ENCODE assay signal across 21 cellular contexts in genomic region chr17:28700830-28701492, GRCh38. TPM values are rescaled to one million over a fixed set of nuclear protein-coding genes. Genes with fewer than 3 reads are reported as not detected.
DNase-seq lines count a peak whose midpoint lies in the region; ATAC-seq, FAIRE-seq and TF ChIP-seq lines count a peak whose summit lies in the region.
"Had no signal": no experiment of that assay in that cellular context is flagged by ENCODE, and none has a peak within 500 bp of the region (broad histone marks: within the 10 kb centered on the region; RNA-seq: fewer than 3 reads in every experiment).

No MANE protein-coding gene starts in this region.

- no peaks in the 10 kb centered on the region for H3K27me3 Mint-ChIP-seq in brain
- H3K27me3 Mint-ChIP-seq in activated CD8-positive, alpha-beta T cell treated with anti-CD3 and anti-CD28 coated beads for 36 hours = no peaks in the 10 kb centered on the region
- H3K27me3 Mint-ChIP-seq: CD8-positive, alpha-beta memory T cell had no signal

- H3K4me3 ChIP-seq in HepG2 (replicated peaks in 1 of 3; ENCODE audit: insufficient read depth in 1 of 3, low read depth in 2 of 3, low read length in 3 of 3) (no peak overlapping the region), right lobe of liver (no peak overlapping the region)
- H3K4me3 ChIP-seq: lower lobe of right lung, stomach had no signal

- peaks cover 19% of the 10 kb centered on the region for H3K4me1 Mint-ChIP-seq in brain
- H3K4me1 Mint-ChIP-seq in activated CD8-positive, alpha-beta T cell treated with anti-CD3 and anti-CD28 coated beads for 36 hours (ENCODE audit: low read depth) = no peaks in the 10 kb centered on the region
- H3K4me1 Mint-ChIP-seq: CD8-positive, alpha-beta memory T cell had no signal

- no peaks in the 10 kb centered on the region for H3K9me3 Mint-ChIP-seq in brain
- no peaks in the 10 kb centered on the region for H3K9me3 Mint-ChIP-seq in activated CD8-positive, alpha-beta T cell treated with anti-CD3 and anti-CD28 coated beads for 36 hours

- H3K9me3 ChIP-seq in HepG2 (ENCODE audit: low read length) (no peaks in the 10 kb centered on the region), right lobe of liver (no peaks in the 10 kb centered on the region)
- H3K9me3 ChIP-seq: lower lobe of right lung, stomach had no signal

- no peak overlapping the region for H3K9ac ChIP-seq in HepG2 (ENCODE audit: insufficient read depth, low read depth, low read length)

- H3K4me2 ChIP-seq in HepG2 (ENCODE audit: low read depth, low read length) = no peak overlapping the region

- 93% methylated on average over 9 of the region's 10 CpGs for WGBS in HepG2 (ENCODE audit: low lambda C conversion rate)
- WGBS in right lobe of liver (ENCODE audit: insufficient coverage, low coverage, low lambda C conversion rate, missing lambda C conversion rate) = 100% methylated on average over 4 of the region's 10 CpGs

- TF ChIP-seq CTCF in HepG2 (CRISPR knock-in tag; IDR thresholded peaks at IDR 0.05) (no peak), right lobe of liver (IDR thresholded peaks at IDR 0.05) (no peak), brain (conservative IDR thresholded peaks at IDR 0.05) (no peak)
- TF ChIP-seq CTCF in activated CD8-positive, alpha-beta T cell treated with anti-CD3 and anti-CD28 coated beads for 36 hours (IDR thresholded peaks at IDR 0.05) = no peak

- CTCF ChIA-PET in HepG2 (lab: Yijun Ruan, JAX; ENCODE audit: low intra/inter-chr PET ratio, low total read pairs) = no interaction called here
- CTCF ChIA-PET in activated CD8-positive, alpha-beta T cell treated with anti-CD3 and anti-CD28 coated beads for 36 hours (lab: Charles Lee) = no interaction called here

- no peaks in the 10 kb centered on the region for H3K79me2 ChIP-seq in HepG2 (ENCODE audit: insufficient read depth, low read length)

- H3K36me3 ChIP-seq in HepG2 (replicated peaks in 1 of 2; ENCODE audit: control insufficient read depth in 1 of 2, insufficient read depth in 2 of 2, low read length in 2 of 2) (peaks cover 32 to 59% of the 10 kb centered on the region in 2 experiments), right lobe of liver (peaks cover 6 to 76% (median 38%) of the 10 kb centered on the region in 4 donors)

- TF ChIP-seq RAD21 in HepG2 (CRISPR knock-in tag; IDR thresholded peaks at IDR 0.05) = no peak

- H3K4me3 Mint-ChIP-seq in brain = no peak overlapping the region
- H3K4me3 Mint-ChIP-seq in activated CD8-positive, alpha-beta T cell treated with anti-CD3 and anti-CD28 coated beads for 36 hours = no peak overlapping the region
- H3K4me3 Mint-ChIP-seq: CD8-positive, alpha-beta memory T cell had no signal

- BruUV-seq in HepG2 (replicated peaks; lab: Mats Ljungman, UMichigan) = no TSS peak

- H2AFZ ChIP-seq in HepG2 (ENCODE audit: low read length) = no peak overlapping the region

- in situ Hi-C loops in HepG2 (cut with HindIII; ENCODE audit: extremely low pct_ligation_motif_present, low pct_unique_long_range_greater_than_20kb) = no loop called here

- H3K27me3 ChIP-seq in HepG2 (ENCODE audit: control insufficient read depth in 1 of 2, insufficient read depth in 2 of 2, low read length in 2 of 2) (no peaks in the 10 kb centered on the region), right lobe of liver (no peaks in the 10 kb centered on the region)
- H3K27me3 ChIP-seq: brain microvascular endothelial cell, stomach had no signal

- H3K27ac ChIP-seq in HepG2 (ENCODE audit: extremely low read length, insufficient read depth, low read length) (peak overlapping the region; percentile 91), right lobe of liver (no peak overlapping the region)
- H3K27ac ChIP-seq: brain microvascular endothelial cell, lower lobe of right lung, stomach had no signal

- TF ChIP-seq POLR2A in HepG2 (IDR thresholded peaks at IDR 0.05; ENCODE audit: insufficient read depth in 1 of 2, low read depth in 2 of 2, low read length in 2 of 2) = no peak
- TF ChIP-seq POLR2A in right lobe of liver (IDR thresholded peaks at IDR 0.05) = no peak

- H3K27ac Mint-ChIP-seq in brain = peak overlapping the region in 3 of 5 experiments; percentile 48 to 93 (median 76)
- no peak overlapping the region for H3K27ac Mint-ChIP-seq in activated CD8-positive, alpha-beta T cell treated with anti-CD3 and anti-CD28 coated beads for 36 hours

- no peak for ATAC-seq in HepG2
- no peak for ATAC-seq in right lobe of liver
- no peak for ATAC-seq in activated CD8-positive, alpha-beta T cell treated with anti-CD3 and anti-CD28 coated beads for 36 hours
- ATAC-seq: lower lobe of right lung, PC-3, SK-N-SH treated with all-trans-retinoic acid at 6 μM for 48 hours had no signal

- intact Hi-C loops in HepG2 (cut with micrococcal nuclease; ENCODE audit: unreplicated experiment) (no loop called here), right lobe of liver (cut with DNase I) (no loop called here)
- intact Hi-C loops in activated CD8-positive, alpha-beta T cell treated with anti-CD3 and anti-CD28 coated beads for 36 hours (cut with micrococcal nuclease) = no loop called here

- peaks cover 79% of the 10 kb centered on the region for H3K4me1 ChIP-seq in HepG2 (ENCODE audit: insufficient read depth, low read length)
- H3K4me1 ChIP-seq in right lobe of liver = peaks cover 0 to 26% (median 8%) of the 10 kb centered on the region in 4 donors
- H3K4me1 ChIP-seq: lower lobe of right lung had no signal

- DNase-seq in HepG2 (ENCODE audit: low spot score) (no peak), right lobe of liver (no peak), NCI-H187 (lab: John Stamatoyannopoulos, UW) (no peak), activated gamma-delta T cell (lab: John Stamatoyannopoulos, UW) (no peak)
- no peak for DNase-seq in activated CD8-positive, alpha-beta T cell treated with anti-CD3 and anti-CD28 coated beads for 36 hours
- DNase-seq: ACHN; activated CD8-positive, alpha-beta memory T cell treated with anti-CD3 and anti-CD28 coated beads, Interleukin-2, amount 50 U/mL, for 4 hours; activated naive CD4-positive, alpha-beta T cell treated with Interleukin-2 at 50 U/mL for 16 hours; brain microvascular endothelial cell; CD8-positive, alpha-beta memory T cell; KG1; lower lobe of right lung; NCI-H526 treated with DMSO at 0.1 percent for 48 hours; PC-3; stimulated activated CD4-positive, alpha-beta T cell treated with anti-CD3 and anti-CD28 coated beads, Interleukin-1b, Interleukin-23, amount 100 ng/mL, for 48 hours; stomach; T1000 had no signal

- TF ChIP-seq EP300 in HepG2 (IDR thresholded peaks at IDR 0.05; ENCODE audit: low read depth in 2 of 2, low read length in 2 of 2) = no peak
- TF ChIP-seq EP300 in HepG2 (CRISPR knock-in tag; IDR thresholded peaks at IDR 0.05; ENCODE audit: borderline replicate concordance) = no peak

- FAIRE-seq in HepG2 (lab: Jason Lieb, UNC) = no peak
- FAIRE-seq: GM18507 had no signal

- H3K36me3 Mint-ChIP-seq in brain = peaks cover 72% of the 10 kb centered on the region
- peaks cover 33% of the 10 kb centered on the region for H3K36me3 Mint-ChIP-seq in activated CD8-positive, alpha-beta T cell treated with anti-CD3 and anti-CD28 coated beads for 36 hours (ENCODE audit: low read depth)

- POLR2A ChIA-PET in HepG2 (lab: Yijun Ruan, JAX) = interaction anchor here (1.1 to 10.8 kb wide), 5 partner anchors 11 to 39 kb away, joined by 3 to 220 read pairs (median 37); partner anchors contain the start of genes PROCA1, RPL23A, SDF2 and SUPT6H
- POLR2A ChIA-PET in activated CD8-positive, alpha-beta T cell treated with anti-CD3 and anti-CD28 coated beads for 36 hours (lab: Charles Lee) = interaction anchor here (1.3 to 2.7 kb wide), 3 partner anchors 9 to 90 kb away, joined by 3 to 14 read pairs (median 5); no protein-coding TSS in a partner anchor

- H4K20me1 ChIP-seq in HepG2 (ENCODE audit: insufficient read depth, low read length) = no peaks in the 10 kb centered on the region

RNA-seq across cellular contexts. Expression of gene PROCA1, which starts 10.7 kb away (rescaled TPM):
- total RNA-seq in HepG2 (2016; rRNA removed; fragmentation: Illumina TruSeq; extraction: Trizol) = 0.31 and 0.73 TPM in 2 replicates
- 0.26 and 0.71 TPM in 2 replicates for total RNA-seq in HepG2 (2016; cell fraction: cytosol; rRNA removed; fragmentation: Illumina TruSeq; extraction: Trizol; ENCODE audit: low read depth)
- total RNA-seq in HepG2 (2016; cell fraction: insoluble cytoplasmic fraction; rRNA removed; fragmentation: Illumina TruSeq; extraction: Trizol) = 0.63 TPM in 1 of 2 replicates, not detected in the other
- 0.52 and 0.93 TPM in 2 replicates for total RNA-seq in HepG2 (2016; cell fraction: membrane; rRNA removed; fragmentation: Illumina TruSeq; extraction: Trizol)
- 1.1 and 1.5 TPM in 2 replicates for total RNA-seq in HepG2 (2016; cell fraction: nucleus; rRNA removed; fragmentation: Illumina TruSeq; extraction: Trizol)
- polyA plus RNA-seq in HepG2 (2011; rRNA removed) = 0.82 and 1.5 TPM in 2 replicates
- 0.66 and 0.71 TPM in 2 replicates for polyA plus RNA-seq in HepG2 (2011; cell fraction: cytosol; rRNA removed)
- 8.7 and 9.4 TPM in 2 replicates for polyA plus RNA-seq in HepG2 (2011; cell fraction: nucleus; rRNA removed)
- polyA plus RNA-seq in HepG2 (2012) = 0.89 and 1.1 TPM in 2 replicates
- 0.14 and 0.16 TPM in 2 replicates for polyA plus RNA-seq in HepG2 (2016; cell fraction: cytosol; fragmentation: Illumina TruSeq; extraction: Trizol; ENCODE audit: low read depth)
- polyA plus RNA-seq in HepG2 (2016; cell fraction: insoluble cytoplasmic fraction; fragmentation: Illumina TruSeq; extraction: Trizol; ENCODE audit: low read depth) = 0.33 TPM in 2 replicates
- polyA plus RNA-seq in HepG2 (2016; cell fraction: membrane; fragmentation: Illumina TruSeq; extraction: Trizol; ENCODE audit: low read depth) = 0.15 and 0.31 TPM in 2 replicates
- 4.4 and 5.4 TPM in 2 replicates for polyA plus RNA-seq in HepG2 (2016; cell fraction: nucleus; fragmentation: Illumina TruSeq; extraction: Trizol; ENCODE audit: insufficient read depth, low read depth)
- 1.5 and 5.1 TPM in 2 replicates for polyA minus RNA-seq in HepG2 (2011; rRNA and poly(A)+ RNA removed; ENCODE audit: low replicate concordance)
- 1.1 TPM in 1 of 2 replicates, not detected in the other for polyA minus RNA-seq in HepG2 (2011; cell fraction: cytosol; rRNA and poly(A)+ RNA removed)
- 1.1 and 3.2 TPM in 2 replicates for polyA minus RNA-seq in HepG2 (2011; cell fraction: nucleus; rRNA and poly(A)+ RNA removed)
- under 1 TPM in 5 of 6 experiments, not detected in 1; 0.18 to 0.97 (median 0.54) TPM for total RNA-seq in right lobe of liver
- polyA plus RNA-seq in brain (ENCODE audit: insufficient read depth, low read depth, low replicate concordance) = 8.8 TPM
- total RNA-seq in activated CD8-positive, alpha-beta T cell treated with anti-CD3 and anti-CD28 coated beads for 36 hours = 1 to 10 TPM; 5.0 to 5.1 TPM
- total RNA-seq: H4 had no signal

RNA-seq across cellular contexts. Expression of gene RAB34, which starts 16.7 kb away (rescaled TPM):
- total RNA-seq in HepG2 (2016; rRNA removed; fragmentation: Illumina TruSeq; extraction: Trizol) = 0.49 TPM in 1 of 2 replicates, not detected in the other
- total RNA-seq in HepG2 (2016; cell fraction: cytosol; rRNA removed; fragmentation: Illumina TruSeq; extraction: Trizol; ENCODE audit: low read depth) = not detected in 2 replicates
- total RNA-seq in HepG2 (2016; cell fraction: insoluble cytoplasmic fraction; rRNA removed; fragmentation: Illumina TruSeq; extraction: Trizol) = 0.17 TPM in 1 of 2 replicates, not detected in the other
- 0.41 TPM in 1 of 2 replicates, not detected in the other for total RNA-seq in HepG2 (2016; cell fraction: membrane; rRNA removed; fragmentation: Illumina TruSeq; extraction: Trizol)
- total RNA-seq in HepG2 (2016; cell fraction: nucleus; rRNA removed; fragmentation: Illumina TruSeq; extraction: Trizol) = not detected in 2 replicates
- not detected in 2 replicates for polyA plus RNA-seq in HepG2 (2011; rRNA removed)
- 0.16 and 0.24 TPM in 2 replicates for polyA plus RNA-seq in HepG2 (2011; cell fraction: cytosol; rRNA removed)
- polyA plus RNA-seq in HepG2 (2011; cell fraction: nucleus; rRNA removed) = 0.31 and 0.50 TPM in 2 replicates
- not detected in 2 replicates for polyA plus RNA-seq in HepG2 (2012)
- not detected in 2 replicates for polyA plus RNA-seq in HepG2 (2016; cell fraction: cytosol; fragmentation: Illumina TruSeq; extraction: Trizol; ENCODE audit: low read depth)
- polyA plus RNA-seq in HepG2 (2016; cell fraction: insoluble cytoplasmic fraction; fragmentation: Illumina TruSeq; extraction: Trizol; ENCODE audit: low read depth) = 0.43 TPM in 1 of 2 replicates, not detected in the other
- polyA plus RNA-seq in HepG2 (2016; cell fraction: membrane; fragmentation: Illumina TruSeq; extraction: Trizol; ENCODE audit: low read depth) = not detected in 2 replicates
- polyA plus RNA-seq in HepG2 (2016; cell fraction: nucleus; fragmentation: Illumina TruSeq; extraction: Trizol; ENCODE audit: insufficient read depth, low read depth) = 1.2 TPM in 1 of 2 replicates, not detected in the other
- polyA minus RNA-seq in HepG2 (2011; rRNA and poly(A)+ RNA removed; ENCODE audit: low replicate concordance) = 0.36 and 236 TPM in 2 replicates
- 1.6 and 2.4 TPM in 2 replicates for polyA minus RNA-seq in HepG2 (2011; cell fraction: cytosol; rRNA and poly(A)+ RNA removed)
- polyA minus RNA-seq in HepG2 (2011; cell fraction: nucleus; rRNA and poly(A)+ RNA removed) = 0.52 and 0.62 TPM in 2 replicates
- 10 to 100 TPM in 1 of 6 experiments, 1 to 10 TPM in 5; 2.5 to 12.5 (median 4.7) TPM for total RNA-seq in right lobe of liver
- polyA plus RNA-seq in brain (ENCODE audit: insufficient read depth, low read depth, low replicate concordance) = 41.9 TPM
- total RNA-seq in activated CD8-positive, alpha-beta T cell treated with anti-CD3 and anti-CD28 coated beads for 36 hours = 10 to 100 TPM in 1 of 2 experiments, 1 to 10 TPM in 1; 9.8 to 14.4 TPM

RNA-seq across cellular contexts. Expression of gene RPL23A, which starts 18.8 kb away (rescaled TPM):
- 1,771 and 1,936 TPM in 2 replicates for total RNA-seq in HepG2 (2016; rRNA removed; fragmentation: Illumina TruSeq; extraction: Trizol)
- total RNA-seq in HepG2 (2016; cell fraction: cytosol; rRNA removed; fragmentation: Illumina TruSeq; extraction: Trizol; ENCODE audit: low read depth) = 2,822 and 3,167 TPM in 2 replicates
- total RNA-seq in HepG2 (2016; cell fraction: insoluble cytoplasmic fraction; rRNA removed; fragmentation: Illumina TruSeq; extraction: Trizol) = 1,674 and 1,907 TPM in 2 replicates
- 3,777 and 4,030 TPM in 2 replicates for total RNA-seq in HepG2 (2016; cell fraction: membrane; rRNA removed; fragmentation: Illumina TruSeq; extraction: Trizol)
- 614 and 698 TPM in 2 replicates for total RNA-seq in HepG2 (2016; cell fraction: nucleus; rRNA removed; fragmentation: Illumina TruSeq; extraction: Trizol)
- polyA plus RNA-seq in HepG2 (2011; rRNA removed) = 1,550 and 1,876 TPM in 2 replicates
- 799 and 1,152 TPM in 2 replicates for polyA plus RNA-seq in HepG2 (2011; cell fraction: cytosol; rRNA removed)
- polyA plus RNA-seq in HepG2 (2011; cell fraction: nucleus; rRNA removed) = 254 and 402 TPM in 2 replicates
- 2,570 and 3,235 TPM in 2 replicates for polyA plus RNA-seq in HepG2 (2012)
- 2,876 and 3,535 TPM in 2 replicates for polyA plus RNA-seq in HepG2 (2016; cell fraction: cytosol; fragmentation: Illumina TruSeq; extraction: Trizol; ENCODE audit: low read depth)
- polyA plus RNA-seq in HepG2 (2016; cell fraction: insoluble cytoplasmic fraction; fragmentation: Illumina TruSeq; extraction: Trizol; ENCODE audit: low read depth) = 1,761 and 1,897 TPM in 2 replicates
- 3,540 and 3,833 TPM in 2 replicates for polyA plus RNA-seq in HepG2 (2016; cell fraction: membrane; fragmentation: Illumina TruSeq; extraction: Trizol; ENCODE audit: low read depth)
- polyA plus RNA-seq in HepG2 (2016; cell fraction: nucleus; fragmentation: Illumina TruSeq; extraction: Trizol; ENCODE audit: insufficient read depth, low read depth) = 1,018 and 1,064 TPM in 2 replicates
- polyA minus RNA-seq in HepG2 (2011; rRNA and poly(A)+ RNA removed; ENCODE audit: low replicate concordance) = 414 and 1,016 TPM in 2 replicates
- polyA minus RNA-seq in HepG2 (2011; cell fraction: cytosol; rRNA and poly(A)+ RNA removed) = 538 and 592 TPM in 2 replicates
- polyA minus RNA-seq in HepG2 (2011; cell fraction: nucleus; rRNA and poly(A)+ RNA removed) = 303 and 433 TPM in 2 replicates
- 100 to 1,000 TPM; 212 to 464 (median 362) TPM for total RNA-seq in right lobe of liver
- 1,609 TPM for polyA plus RNA-seq in brain (ENCODE audit: insufficient read depth, low read depth, low replicate concordance)
- total RNA-seq in activated CD8-positive, alpha-beta T cell treated with anti-CD3 and anti-CD28 coated beads for 36 hours = 1,000 to 10,000 TPM; 2,633 to 2,644 TPM

RNA-seq across cellular contexts. Expression of gene TLCD1, which starts 25.1 kb away (rescaled TPM):
- total RNA-seq in HepG2 (2016; rRNA removed; fragmentation: Illumina TruSeq; extraction: Trizol) = 9.6 and 19.6 TPM in 2 replicates
- total RNA-seq in HepG2 (2016; cell fraction: cytosol; rRNA removed; fragmentation: Illumina TruSeq; extraction: Trizol; ENCODE audit: low read depth) = 10.7 and 11.5 TPM in 2 replicates
- 10.3 and 16.0 TPM in 2 replicates for total RNA-seq in HepG2 (2016; cell fraction: insoluble cytoplasmic fraction; rRNA removed; fragmentation: Illumina TruSeq; extraction: Trizol)
- 10.0 and 16.0 TPM in 2 replicates for total RNA-seq in HepG2 (2016; cell fraction: membrane; rRNA removed; fragmentation: Illumina TruSeq; extraction: Trizol)
- 9.9 and 10.3 TPM in 2 replicates for total RNA-seq in HepG2 (2016; cell fraction: nucleus; rRNA removed; fragmentation: Illumina TruSeq; extraction: Trizol)
- 14.9 and 18.1 TPM in 2 replicates for polyA plus RNA-seq in HepG2 (2011; rRNA removed)
- 20.9 and 25.5 TPM in 2 replicates for polyA plus RNA-seq in HepG2 (2011; cell fraction: cytosol; rRNA removed)
- polyA plus RNA-seq in HepG2 (2011; cell fraction: nucleus; rRNA removed) = 6.9 and 8.8 TPM in 2 replicates
- 10.5 and 12.7 TPM in 2 replicates for polyA plus RNA-seq in HepG2 (2012)
- polyA plus RNA-seq in HepG2 (2016; cell fraction: cytosol; fragmentation: Illumina TruSeq; extraction: Trizol; ENCODE audit: low read depth) = 11.3 and 18.1 TPM in 2 replicates
- polyA plus RNA-seq in HepG2 (2016; cell fraction: insoluble cytoplasmic fraction; fragmentation: Illumina TruSeq; extraction: Trizol; ENCODE audit: low read depth) = 10.2 and 11.3 TPM in 2 replicates
- 11.2 and 17.1 TPM in 2 replicates for polyA plus RNA-seq in HepG2 (2016; cell fraction: membrane; fragmentation: Illumina TruSeq; extraction: Trizol; ENCODE audit: low read depth)
- 24.7 and 27.8 TPM in 2 replicates for polyA plus RNA-seq in HepG2 (2016; cell fraction: nucleus; fragmentation: Illumina TruSeq; extraction: Trizol; ENCODE audit: insufficient read depth, low read depth)
- 20.6 and 67.0 TPM in 2 replicates for polyA minus RNA-seq in HepG2 (2011; rRNA and poly(A)+ RNA removed; ENCODE audit: low replicate concordance)
- polyA minus RNA-seq in HepG2 (2011; cell fraction: cytosol; rRNA and poly(A)+ RNA removed) = 5.7 and 8.6 TPM in 2 replicates
- 6.7 TPM in 2 replicates for polyA minus RNA-seq in HepG2 (2011; cell fraction: nucleus; rRNA and poly(A)+ RNA removed)
- 10 to 100 TPM in 1 of 6 experiments, 1 to 10 TPM in 5; 2.9 to 11.0 (median 7.0) TPM for total RNA-seq in right lobe of liver
- 7.0 TPM for polyA plus RNA-seq in brain (ENCODE audit: insufficient read depth, low read depth, low replicate concordance)
- total RNA-seq in activated CD8-positive, alpha-beta T cell treated with anti-CD3 and anti-CD28 coated beads for 36 hours = 1 to 10 TPM; 6.5 to 8.7 TPM
- polyA plus RNA-seq: CD8-positive, alpha-beta memory T cell had no signal

RNA-seq across cellular contexts. Expression of gene NEK8, which starts 27.6 kb away (rescaled TPM):
- 4.3 and 5.8 TPM in 2 replicates for total RNA-seq in HepG2 (2016; rRNA removed; fragmentation: Illumina TruSeq; extraction: Trizol)
- total RNA-seq in HepG2 (2016; cell fraction: cytosol; rRNA removed; fragmentation: Illumina TruSeq; extraction: Trizol; ENCODE audit: low read depth) = 2.1 and 2.5 TPM in 2 replicates
- total RNA-seq in HepG2 (2016; cell fraction: insoluble cytoplasmic fraction; rRNA removed; fragmentation: Illumina TruSeq; extraction: Trizol) = 4.6 and 5.8 TPM in 2 replicates
- total RNA-seq in HepG2 (2016; cell fraction: membrane; rRNA removed; fragmentation: Illumina TruSeq; extraction: Trizol) = 2.2 and 2.8 TPM in 2 replicates
- 7.2 and 8.5 TPM in 2 replicates for total RNA-seq in HepG2 (2016; cell fraction: nucleus; rRNA removed; fragmentation: Illumina TruSeq; extraction: Trizol)
- polyA plus RNA-seq in HepG2 (2011; rRNA removed) = 13.5 and 15.6 TPM in 2 replicates
- 6.9 and 8.5 TPM in 2 replicates for polyA plus RNA-seq in HepG2 (2011; cell fraction: cytosol; rRNA removed)
- 30.2 and 33.0 TPM in 2 replicates for polyA plus RNA-seq in HepG2 (2011; cell fraction: nucleus; rRNA removed)
- polyA plus RNA-seq in HepG2 (2012) = 5.5 and 5.8 TPM in 2 replicates
- polyA plus RNA-seq in HepG2 (2016; cell fraction: cytosol; fragmentation: Illumina TruSeq; extraction: Trizol; ENCODE audit: low read depth) = 0.73 and 0.88 TPM in 2 replicates
- 4.8 and 5.9 TPM in 2 replicates for polyA plus RNA-seq in HepG2 (2016; cell fraction: insoluble cytoplasmic fraction; fragmentation: Illumina TruSeq; extraction: Trizol; ENCODE audit: low read depth)
- 1.9 and 2.3 TPM in 2 replicates for polyA plus RNA-seq in HepG2 (2016; cell fraction: membrane; fragmentation: Illumina TruSeq; extraction: Trizol; ENCODE audit: low read depth)
- polyA plus RNA-seq in HepG2 (2016; cell fraction: nucleus; fragmentation: Illumina TruSeq; extraction: Trizol; ENCODE audit: insufficient read depth, low read depth) = 20.8 and 23.8 TPM in 2 replicates
- 21.9 and 30.0 TPM in 2 replicates for polyA minus RNA-seq in HepG2 (2011; rRNA and poly(A)+ RNA removed; ENCODE audit: low replicate concordance)
- polyA minus RNA-seq in HepG2 (2011; cell fraction: cytosol; rRNA and poly(A)+ RNA removed) = 1.8 and 2.3 TPM in 2 replicates
- 18.7 and 19.6 TPM in 2 replicates for polyA minus RNA-seq in HepG2 (2011; cell fraction: nucleus; rRNA and poly(A)+ RNA removed)
- total RNA-seq in right lobe of liver = 1 to 10 TPM; 1.6 to 5.4 (median 3.2) TPM
- 2.1 TPM for polyA plus RNA-seq in brain (ENCODE audit: insufficient read depth, low read depth, low replicate concordance)
- 1 to 10 TPM; 3.6 to 3.9 TPM for total RNA-seq in activated CD8-positive, alpha-beta T cell treated with anti-CD3 and anti-CD28 coated beads for 36 hours
